Comparison of ENCODE assay signal across 20 cellular contexts in genomic region chr7:98722402-98722801, GRCh38.
"Had no signal": no experiment of that assay in that cellular context is flagged by ENCODE, and none has a peak within 500 bp of the region (broad histone marks: within the 10 kb centered on the region; RNA-seq: fewer than 3 reads in every experiment).

No MANE protein-coding gene starts in this region.

- H3K27me3 ChIP-seq: MG63 had no signal

- H3K9me3 ChIP-seq: MG63, SJSA1 had no signal

- H3K4me1 ChIP-seq: SJSA1 had no signal

- H3K4me3 ChIP-seq: MG63, SJSA1, SK-N-MC had no signal

- H3K27ac ChIP-seq: HL-60, SJSA1, SK-N-MC had no signal

- DNase-seq: KBM-7, MG63, NCI-H1092, NCI-H1105 treated with DMSO at 0.1 percent for 48 hours, NCI-H1417 treated with DMSO at 0.1 percent for 48 hours, NCI-H146, NCI-H1694 treated with DMSO at 0.1 percent for 48 hours, NCI-H1930, NCI-H2081, NCI-H2107, NCI-H2227 treated with DMSO at 0.1 percent for 48 hours, NCI-H524, NCI-H526 treated with DMSO at 0.1 percent for 48 hours, NCI-H748 treated with DMSO at 0.1 percent for 48 hours, Right ventricle myocardium superior, RPMI8226, SIG-M5 had no signal

- H3K36me3 ChIP-seq: MG63, SJSA1 had no signal
